1 cellular context compared by ENCODE assay signal in genomic region chr6:286681-287499, GRCh38.
A peak's percentile ranks its signal among the peaks of the same experiment; 100 is the strongest.
TF ChIP-seq lines count a peak whose summit lies in the region.

No MANE protein-coding gene starts in this region.

TF ChIP-seq in GM12878, 131 proteins besides CTCF, POLR2A, EP300 and RAD21 (continued from another document and continues in another):
- TF ChIP-seq POLR2AphosphoS5 (IDR thresholded peaks at IDR 0.05; ENCODE audit: low read length) = peak; percentile 77
- no peak for TF ChIP-seq SREBF1 (IDR thresholded peaks at IDR 0.05; ENCODE audit: low read length)
- TF ChIP-seq ESRRA (IDR thresholded peaks at IDR 0.05; ENCODE audit: low read length) = no peak
- TF ChIP-seq STAT3 (IDR thresholded peaks at IDR 0.05; ENCODE audit: low read depth, low read length) = no peak
- peak; percentile 84 for TF ChIP-seq ATF7 (IDR thresholded peaks at IDR 0.05; ENCODE audit: low read depth)
- peak; percentile 39; the same call in 1 of the 2 replicates for TF ChIP-seq NBN (IDR thresholded peaks at IDR 0.05)
- no peak for TF ChIP-seq CBX5 (IDR thresholded peaks at IDR 0.05; ENCODE audit: low read depth)
- TF ChIP-seq CHD2 (IDR thresholded peaks at IDR 0.05; ENCODE audit: borderline replicate concordance, low read depth, low read length) = peak; percentile 55; the same call in 1 of the 2 replicates
- no peak for TF ChIP-seq BMI1 (IDR thresholded peaks at IDR 0.05; ENCODE audit: borderline replicate concordance)
- TF ChIP-seq PRDM15 (CRISPR knock-in tag; IDR thresholded peaks at IDR 0.05) = no peak
- TF ChIP-seq EED (IDR thresholded peaks at IDR 0.05; ENCODE audit: low read depth) = peak; percentile 74
- no peak for TF ChIP-seq E4F1 (IDR thresholded peaks at IDR 0.05; ENCODE audit: borderline replicate concordance, partially characterized antibody)
- no peak for TF ChIP-seq PBX3 (IDR thresholded peaks at IDR 0.05; ENCODE audit: insufficient replicate concordance, low read depth, low read length)
- TF ChIP-seq ZBTB33 (IDR thresholded peaks at IDR 0.05) = no peak
- no peak for TF ChIP-seq IRF3 (IDR thresholded peaks at IDR 0.05)
- no peak for TF ChIP-seq CEBPB (IDR thresholded peaks at IDR 0.05; ENCODE audit: borderline replicate concordance in 1 of 2, low read depth in 2 of 2, low read length in 2 of 2)
- TF ChIP-seq ZNF207 (IDR thresholded peaks at IDR 0.05; ENCODE audit: borderline replicate concordance) = no peak; the same call in 1 of the 2 replicates
- TF ChIP-seq E2F4 (IDR thresholded peaks at IDR 0.05; ENCODE audit: low read depth, low read length) = no peak
- no peak for TF ChIP-seq DPF2 (IDR thresholded peaks at IDR 0.05)
- TF ChIP-seq JUNB (IDR thresholded peaks at IDR 0.05) = peak; percentile 54; the same call in 1 of the 2 replicates
- 0 out of 4 replicates have a peak, but pooled peaks of 1 of the 2 experiments have one; percentile 6 for TF ChIP-seq BHLHE40 (IDR thresholded peaks at IDR 0.05; ENCODE audit: borderline replicate concordance in 1 of 2, low read depth in 2 of 2, low read length in 1 of 2)
- peak; percentile 46; the same call in 1 of the 2 replicates for TF ChIP-seq SPI1 (IDR thresholded peaks at IDR 0.05; ENCODE audit: borderline replicate concordance, insufficient read depth, low read depth, low read length)
- no peak for TF ChIP-seq ZNF622 (IDR thresholded peaks at IDR 0.05)
- TF ChIP-seq SMAD5 (IDR thresholded peaks at IDR 0.05; ENCODE audit: low read depth) = peak; percentile 61; the same call in 1 of the 2 replicates
- no peak for TF ChIP-seq MYB (IDR thresholded peaks at IDR 0.05; ENCODE audit: borderline replicate concordance, low read depth, low read length)
- 0 out of 2 replicates have a peak, but pooled peaks have one; percentile 7 for TF ChIP-seq ZNF384 (IDR thresholded peaks at IDR 0.05; ENCODE audit: borderline replicate concordance, low read depth, low read length)
- no peak for TF ChIP-seq IKZF2 (IDR thresholded peaks at IDR 0.05)
- no peak for TF ChIP-seq ASH2L (IDR thresholded peaks at IDR 0.05; ENCODE audit: borderline replicate concordance, low read depth)
- no peak for TF ChIP-seq KDM1A (IDR thresholded peaks at IDR 0.05; ENCODE audit: borderline replicate concordance)
- no peak for TF ChIP-seq IRF5 (IDR thresholded peaks at IDR 0.05; ENCODE audit: borderline replicate concordance)
- no peak for TF ChIP-seq WRNIP1 (IDR thresholded peaks at IDR 0.05; ENCODE audit: borderline replicate concordance, low read depth, low read length)
- no peak for TF ChIP-seq MAX (IDR thresholded peaks at IDR 0.05; ENCODE audit: low read depth, low read length)
- no peak for TF ChIP-seq EGR1 (IDR thresholded peaks at IDR 0.05; ENCODE audit: borderline replicate concordance in 1 of 2, low read depth in 2 of 2, low read length in 2 of 2)
- no peak for TF ChIP-seq PAX5 (IDR thresholded peaks at IDR 0.05; ENCODE audit: borderline replicate concordance, low read depth, low read length)
- no peak for TF ChIP-seq ZNF24 (IDR thresholded peaks at IDR 0.05)
- TF ChIP-seq NFIC (IDR thresholded peaks at IDR 0.05; ENCODE audit: low read depth, low read length) = no peak
- peak; percentile 86 for TF ChIP-seq RELA (IDR thresholded peaks at IDR 0.05; ENCODE audit: borderline replicate concordance, partially characterized antibody)
- no peak for TF ChIP-seq MEF2A (IDR thresholded peaks at IDR 0.05; ENCODE audit: insufficient read depth, low read depth, low read length)
- no peak for TF ChIP-seq RFX5 (IDR thresholded peaks at IDR 0.05; ENCODE audit: low read depth, low read length)
- no peak for TF ChIP-seq CHD1 (IDR thresholded peaks at IDR 0.05; ENCODE audit: low read depth, low read length)
- no peak for TF ChIP-seq SUPT20H (IDR thresholded peaks at IDR 0.05; ENCODE audit: borderline replicate concordance, control insufficient read depth, low read depth, low read length)
- TF ChIP-seq PML (IDR thresholded peaks at IDR 0.05; ENCODE audit: low read length) = no peak
- TF ChIP-seq MXI1 (IDR thresholded peaks at IDR 0.05; ENCODE audit: low read depth, low read length) = peak; percentile 53; the same call in 1 of the 2 replicates
- TF ChIP-seq MEF2B (IDR thresholded peaks at IDR 0.05; ENCODE audit: partially characterized antibody, poor library complexity, severe bottlenecking) = no peak
- 0 out of 2 replicates have a peak, but pooled peaks have one; percentile 72 for TF ChIP-seq MLLT1 (IDR thresholded peaks at IDR 0.05)
- no peak for TF ChIP-seq YBX1 (IDR thresholded peaks at IDR 0.05)
- TF ChIP-seq E2F8 (IDR thresholded peaks at IDR 0.05; ENCODE audit: low read depth, partially characterized antibody) = no peak
- TF ChIP-seq CHD4 (IDR thresholded peaks at IDR 0.05) = no peak
- TF ChIP-seq TCF12 (IDR thresholded peaks at IDR 0.05; ENCODE audit: low read depth, low read length) = 0 out of 2 replicates have a peak, but pooled peaks have one; percentile 2
